ENCODE assay signal across 1 cellular context in the genomic region with DNA sequence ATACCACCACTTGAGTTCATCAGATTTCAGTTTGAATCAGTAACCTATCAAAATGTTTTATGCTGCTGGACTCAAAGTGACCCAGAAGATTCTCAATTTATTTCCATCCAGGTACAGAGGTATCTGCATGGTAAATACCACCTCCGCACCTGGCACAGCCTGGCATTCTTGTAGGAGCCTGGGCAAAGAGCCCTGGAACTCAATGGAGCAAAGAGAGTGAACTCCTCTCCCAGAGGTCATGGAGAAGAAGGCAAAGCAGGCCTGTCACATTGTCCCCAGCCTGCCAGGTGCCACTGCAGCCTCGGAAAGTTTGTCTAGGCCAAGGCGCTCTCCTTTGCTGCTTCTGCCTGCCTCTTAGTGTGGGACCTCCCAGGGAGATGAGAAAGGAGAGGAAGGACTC.
TF ChIP-seq lines count a peak whose summit lies in the region.

No MANE protein-coding gene starts in this region.

TF ChIP-seq in H1, 55 proteins besides CTCF, POLR2A, EP300 and RAD21 (continued from another document):
- TF ChIP-seq, protein P1, sequence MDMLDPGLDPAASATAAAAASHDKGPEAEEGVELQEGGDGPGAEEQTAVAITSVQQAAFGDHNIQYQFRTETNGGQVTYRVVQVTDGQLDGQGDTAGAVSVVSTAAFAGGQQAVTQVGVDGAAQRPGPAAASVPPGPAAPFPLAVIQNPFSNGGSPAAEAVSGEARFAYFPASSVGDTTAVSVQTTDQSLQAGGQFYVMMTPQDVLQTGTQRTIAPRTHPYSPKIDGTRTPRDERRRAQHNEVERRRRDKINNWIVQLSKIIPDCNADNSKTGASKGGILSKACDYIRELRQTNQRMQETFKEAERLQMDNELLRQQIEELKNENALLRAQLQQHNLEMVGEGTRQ (IDR thresholded peaks at IDR 0.05; ENCODE audit: low read length): no peak
- TF ChIP-seq SP1 (IDR thresholded peaks at IDR 0.05; ENCODE audit: low read depth, low read length) (no peak), NANOG (IDR thresholded peaks at IDR 0.05; ENCODE audit: insufficient read depth, low read depth, low read length, poor library complexity, severe bottlenecking) (no peak), RFX5 (IDR thresholded peaks at IDR 0.05; ENCODE audit: borderline replicate concordance, low read depth, low read length) (no peak), EZH2 (IDR thresholded peaks at IDR 0.05; ENCODE audit: low read depth, low read length, severe bottlenecking) (no peak), SIN3A (conservative IDR thresholded peaks at IDR 0.05 in 1 of 2, IDR thresholded peaks at IDR 0.05 in 1 of 2; ENCODE audit: low read depth in 1 of 2, low read length in 2 of 2) (no peak), SIX5 (IDR thresholded peaks at IDR 0.05; ENCODE audit: low read depth, low read length) (no peak), POLR2AphosphoS5 (IDR thresholded peaks at IDR 0.05; ENCODE audit: low read depth, low read length) (no peak), CREB1 (IDR thresholded peaks at IDR 0.05) (no peak), CHD2 (IDR thresholded peaks at IDR 0.05; ENCODE audit: low read length) (no peak), SUZ12 (IDR thresholded peaks at IDR 0.05; ENCODE audit: low read length) (no peak), KDM1A (IDR thresholded peaks at IDR 0.05; ENCODE audit: borderline replicate concordance, low read length) (no peak)
- TF ChIP-seq, protein P2, sequence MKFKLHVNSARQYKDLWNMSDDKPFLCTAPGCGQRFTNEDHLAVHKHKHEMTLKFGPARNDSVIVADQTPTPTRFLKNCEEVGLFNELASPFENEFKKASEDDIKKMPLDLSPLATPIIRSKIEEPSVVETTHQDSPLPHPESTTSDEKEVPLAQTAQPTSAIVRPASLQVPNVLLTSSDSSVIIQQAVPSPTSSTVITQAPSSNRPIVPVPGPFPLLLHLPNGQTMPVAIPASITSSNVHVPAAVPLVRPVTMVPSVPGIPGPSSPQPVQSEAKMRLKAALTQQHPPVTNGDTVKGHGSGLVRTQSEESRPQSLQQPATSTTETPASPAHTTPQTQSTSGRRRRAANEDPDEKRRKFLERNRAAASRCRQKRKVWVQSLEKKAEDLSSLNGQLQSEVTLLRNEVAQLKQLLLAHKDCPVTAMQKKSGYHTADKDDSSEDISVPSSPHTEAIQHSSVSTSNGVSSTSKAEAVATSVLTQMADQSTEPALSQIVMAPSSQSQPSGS (IDR thresholded peaks at IDR 0.05; ENCODE audit: low read length): no peak
